In genomic region chr15:50046159-50046558, GRCh38 we compare ENCODE assay signal across 22 cellular contexts.
DNase-seq lines count a peak whose midpoint lies in the region; ATAC-seq and TF ChIP-seq lines count a peak whose summit lies in the region.
"Had no signal": no experiment of that assay in that cellular context is flagged by ENCODE, and none has a peak within 500 bp of the region (broad histone marks: within the 10 kb centered on the region; RNA-seq: fewer than 3 reads in every experiment).

No MANE protein-coding gene starts in this region.

- ATAC-seq in activated T-cell treated with anti-CD3 and anti-CD28 coated beads, Interleukin-2, amount 50 U/mL, for 72 hours (replicated peaks in 1 of 2) = no peak
- peak; percentile 87 for ATAC-seq in GM21619 (IDR thresholded peaks at IDR 0.05; ENCODE audit: unreplicated experiment)
- ATAC-seq in PC-3 = no peak
- ATAC-seq: psoas muscle had no signal

- DNase-seq in activated T-cell treated with anti-CD3 and anti-CD28 coated beads, Interleukin-2, amount 50 U/mL, for 72 hours = no peak
- DNase-seq in activated T-cell treated with anti-CD3 and anti-CD28 coated beads for 4 hours = no peak
- no peak for DNase-seq in PC-3
- no peak for DNase-seq in type B pancreatic cell (ENCODE audit: extremely low spot score, unreplicated experiment)
- no peak for DNase-seq in middle frontal gyrus (ENCODE audit: extremely low spot score, low spot score)
- DNase-seq in chondrocyte (ENCODE audit: low spot score) = no peak
- no peak for DNase-seq in DMS79 treated with DMSO at 0.1 percent for 48 hours (lab: John Stamatoyannopoulos, UW)
- DNase-seq: ACHN; activated B cell treated with CpG ODN at 0.5 μM for 24 hours; activated T-cell treated with anti-CD3 and anti-CD28 coated beads, Interleukin-2, amount 50 U/mL, for 48 hours; amniotic stem cell; CD8-positive, alpha-beta memory T cell; cerebellar nuclear complex; foreskin melanocyte; GOT3; left ventricle myocardium inferior; naive B cell; NCI-H1092; psoas muscle; SHP77; stimulated activated naive CD8-positive, alpha-beta T cell treated with anti-CD3 and anti-CD28 coated beads, Interleukin-15, amount 100 ng/mL, for 72 hours had no signal

- H3K9me3 Mint-ChIP-seq in activated T-cell treated with anti-CD3 and anti-CD28 coated beads, Interleukin-2, amount 50 U/mL, for 72 hours = peaks cover 8 to 9% of the 10 kb centered on the region in 2 donors
- H3K9me3 Mint-ChIP-seq in type B pancreatic cell (peaks cover 14% of the 10 kb centered on the region), chondrocyte (ENCODE audit: low read depth) (peaks cover 17% of the 10 kb centered on the region)

- H3K27ac Mint-ChIP-seq in activated T-cell treated with anti-CD3 and anti-CD28 coated beads, Interleukin-2, amount 50 U/mL, for 72 hours = peak overlapping the region; percentile 85
- H3K27ac Mint-ChIP-seq in type B pancreatic cell (peak overlapping the region; percentile 73), chondrocyte (ENCODE audit: unreplicated experiment) (no peak overlapping the region)
- H3K27ac Mint-ChIP-seq: activated B cell treated with CpG ODN at 0.5 μM for 24 hours; naive B cell; stimulated activated naive CD8-positive, alpha-beta T cell treated with anti-CD3 and anti-CD28 coated beads, Interleukin-15, amount 100 ng/mL, for 72 hours had no signal

- BruUV-seq in PC-3 (replicated peaks; lab: Mats Ljungman, UMichigan) = no TSS peak

- H3K36me3 Mint-ChIP-seq in activated T-cell treated with anti-CD3 and anti-CD28 coated beads, Interleukin-2, amount 50 U/mL, for 72 hours (ENCODE audit: insufficient read depth in 2 of 2) = peaks cover 8 to 11% of the 10 kb centered on the region in 2 donors
- H3K36me3 Mint-ChIP-seq in type B pancreatic cell = peaks cover 8% of the 10 kb centered on the region
- H3K36me3 Mint-ChIP-seq in chondrocyte (ENCODE audit: low read depth) = peaks cover 2% of the 10 kb centered on the region

- intact Hi-C loops in PC-3 (cut with micrococcal nuclease) = no loop called here

- H3K4me2 ChIP-seq in PC-3 (ENCODE audit: low read length) = no peak overlapping the region

- no peaks in the 10 kb centered on the region for H3K9me2 ChIP-seq in PC-3 (replicated peaks; ENCODE audit: low read length)

- H2AFZ ChIP-seq in PC-3 (ENCODE audit: low read length) = no peak overlapping the region

- H3K27ac ChIP-seq in PC-3 (ENCODE audit: low read length) = peak overlapping the region; percentile 53; the same call in 1 of the 2 replicates
- H3K27ac ChIP-seq: left ventricle myocardium inferior, psoas muscle had no signal

- TF ChIP-seq CTCF in PC-3 (conservative IDR thresholded peaks at IDR 0.05; ENCODE audit: low read depth, low read length) = no peak
- TF ChIP-seq CTCF in type B pancreatic cell (conservative IDR thresholded peaks at IDR 0.05) = no peak
- TF ChIP-seq CTCF in chondrocyte (IDR thresholded peaks at IDR 0.05) = no peak

- H3K36me3 ChIP-seq in PC-3 (ENCODE audit: low read depth, low read length) = no peaks in the 10 kb centered on the region
- H3K36me3 ChIP-seq: left ventricle myocardium inferior had no signal

- no peaks in the 10 kb centered on the region for H3F3A ChIP-seq in PC-3 (ENCODE audit: low read length, unreplicated experiment)

- no peaks in the 10 kb centered on the region for H3K27me3 ChIP-seq in PC-3 (ENCODE audit: low read length)

- H3K4me1 ChIP-seq in PC-3 (ENCODE audit: insufficient read depth, low read length) = peaks cover 11% of the 10 kb centered on the region
- H3K4me1 ChIP-seq: left ventricle myocardium inferior, psoas muscle had no signal

- no peaks in the 10 kb centered on the region for H3K9me3 ChIP-seq in PC-3 (ENCODE audit: low read length)

- CTCF ChIA-PET in PC-3 (lab: Charles Lee) = no interaction called here

- no peak overlapping the region for H3K4me3 ChIP-seq in PC-3 (ENCODE audit: low read length)
- H3K4me3 ChIP-seq: left ventricle myocardium inferior, psoas muscle had no signal

- POLR2A ChIA-PET in PC-3 (lab: Charles Lee; ENCODE audit: unreplicated experiment) = no interaction called here

- H3K9ac ChIP-seq in PC-3 (ENCODE audit: low read length) = no peak overlapping the region

- peaks cover 16% of the 10 kb centered on the region for H3K4me1 Mint-ChIP-seq in activated T-cell treated with anti-CD3 and anti-CD28 coated beads, Interleukin-2, amount 50 U/mL, for 72 hours (ENCODE audit: low read depth)
- H3K4me1 Mint-ChIP-seq in type B pancreatic cell (ENCODE audit: unreplicated experiment) (peaks cover 16% of the 10 kb centered on the region), chondrocyte (ENCODE audit: low read depth) (no peaks in the 10 kb centered on the region)
- H3K4me1 Mint-ChIP-seq: activated B cell treated with CpG ODN at 0.5 μM for 24 hours; naive B cell; stimulated activated naive CD8-positive, alpha-beta T cell treated with anti-CD3 and anti-CD28 coated beads, Interleukin-15, amount 100 ng/mL, for 72 hours had no signal

- no peaks in the 10 kb centered on the region for H4K20me1 ChIP-seq in PC-3 (ENCODE audit: low read length)

- H3K4me3 Mint-ChIP-seq in activated T-cell treated with anti-CD3 and anti-CD28 coated beads, Interleukin-2, amount 50 U/mL, for 72 hours = peak overlapping the region in 1 of 2 donors; percentile 61
- H3K4me3 Mint-ChIP-seq in type B pancreatic cell (no peak overlapping the region), chondrocyte (ENCODE audit: unreplicated experiment) (no peak overlapping the region)
- H3K4me3 Mint-ChIP-seq: activated B cell treated with CpG ODN at 0.5 μM for 24 hours; CD8-positive, alpha-beta memory T cell; naive B cell; stimulated activated naive CD8-positive, alpha-beta T cell treated with anti-CD3 and anti-CD28 coated beads, Interleukin-15, amount 100 ng/mL, for 72 hours had no signal

- H3K27me3 Mint-ChIP-seq in activated T-cell treated with anti-CD3 and anti-CD28 coated beads, Interleukin-2, amount 50 U/mL, for 72 hours (ENCODE audit: low read depth) = no peaks in the 10 kb centered on the region
- H3K27me3 Mint-ChIP-seq in type B pancreatic cell = no peaks in the 10 kb centered on the region
- H3K27me3 Mint-ChIP-seq in chondrocyte (ENCODE audit: low read depth) = peaks cover 13% of the 10 kb centered on the region
- H3K27me3 Mint-ChIP-seq: activated B cell treated with CpG ODN at 0.5 μM for 24 hours; CD8-positive, alpha-beta memory T cell; stimulated activated naive CD8-positive, alpha-beta T cell treated with anti-CD3 and anti-CD28 coated beads, Interleukin-15, amount 100 ng/mL, for 72 hours had no signal

- no peaks in the 10 kb centered on the region for H3K79me2 ChIP-seq in PC-3 (ENCODE audit: low read length)
